Comparison of ENCODE assay signal across 19 cellular contexts in genomic region chr7:84362828-84363227, GRCh38.
DNase-seq lines count a peak whose midpoint lies in the region; ATAC-seq and TF ChIP-seq lines count a peak whose summit lies in the region.
"Had no signal": no experiment of that assay in that cellular context is flagged by ENCODE, and none has a peak within 500 bp of the region (broad histone marks: within the 10 kb centered on the region; RNA-seq: fewer than 3 reads in every experiment).

No MANE protein-coding gene starts in this region.

- peaks cover 4% of the 10 kb centered on the region for H3K36me3 Mint-ChIP-seq in mesothelial cell of epicardium
- H3K36me3 Mint-ChIP-seq in activated CD8-positive, alpha-beta T cell treated with anti-CD3 and anti-CD28 coated beads, Interleukin-2, amount 10 ng/mL, durations not matched to agents 7 days and 5 days (ENCODE audit: low read depth), result no peaks in the 10 kb centered on the region
- H3K36me3 Mint-ChIP-seq: CD4-positive, alpha-beta memory T cell had no signal

- CTCF ChIA-PET in Panc1 (lab: Charles Lee), result no interaction called here
- CTCF ChIA-PET in activated CD8-positive, alpha-beta T cell treated with anti-CD3 and anti-CD28 coated beads, Interleukin-2, amount 10 ng/mL, durations not matched to agents 7 days and 5 days (lab: Charles Lee), result no interaction called here

- H3K27me3 ChIP-seq in Panc1 (ENCODE audit: control insufficient read depth, insufficient read depth, low read length), result no peaks in the 10 kb centered on the region

- H3K36me3 ChIP-seq in Panc1 (ENCODE audit: control insufficient read depth, insufficient read depth, low read length), result no peaks in the 10 kb centered on the region

- H3K27ac Mint-ChIP-seq in mesothelial cell of epicardium, result peak overlapping the region; percentile 3
- no peak overlapping the region for H3K27ac Mint-ChIP-seq in activated CD8-positive, alpha-beta T cell treated with anti-CD3 and anti-CD28 coated beads, Interleukin-2, amount 10 ng/mL, durations not matched to agents 7 days and 5 days
- H3K27ac Mint-ChIP-seq: CD4-positive, alpha-beta memory T cell had no signal

- H3K4me1 Mint-ChIP-seq in mesothelial cell of epicardium, result peaks cover 22% of the 10 kb centered on the region
- no peaks in the 10 kb centered on the region for H3K4me1 Mint-ChIP-seq in activated CD8-positive, alpha-beta T cell treated with anti-CD3 and anti-CD28 coated beads, Interleukin-2, amount 10 ng/mL, durations not matched to agents 7 days and 5 days (ENCODE audit: low read depth)
- H3K4me1 Mint-ChIP-seq: CD4-positive, alpha-beta memory T cell had no signal

- H3K4me3 ChIP-seq in Panc1 (ENCODE audit: low read depth in 2 of 2, low read length in 2 of 2), result no peak overlapping the region
- H3K4me3 ChIP-seq: SK-N-MC had no signal

- peaks cover 9% of the 10 kb centered on the region for H3K9me3 Mint-ChIP-seq in mesothelial cell of epicardium
- H3K9me3 Mint-ChIP-seq in activated CD8-positive, alpha-beta T cell treated with anti-CD3 and anti-CD28 coated beads, Interleukin-2, amount 10 ng/mL, durations not matched to agents 7 days and 5 days (ENCODE audit: insufficient read depth), result no peaks in the 10 kb centered on the region

- TF ChIP-seq CTCF in Panc1 (IDR thresholded peaks at IDR 0.05) (no peak), mesothelial cell of epicardium (IDR thresholded peaks at IDR 0.05; ENCODE audit: unreplicated experiment) (no peak), GM10266 (IDR thresholded peaks at IDR 0.05; ENCODE audit: control insufficient read depth, insufficient read depth, low read depth, missing control alignments) (no peak)

- H3K27me3 Mint-ChIP-seq in mesothelial cell of epicardium (ENCODE audit: low read depth), result no peaks in the 10 kb centered on the region
- H3K27me3 Mint-ChIP-seq in activated CD8-positive, alpha-beta T cell treated with anti-CD3 and anti-CD28 coated beads, Interleukin-2, amount 10 ng/mL, durations not matched to agents 7 days and 5 days (ENCODE audit: low read depth), result no peaks in the 10 kb centered on the region
- H3K27me3 Mint-ChIP-seq: CD4-positive, alpha-beta memory T cell had no signal

- H3K9me3 ChIP-seq in Panc1 (ENCODE audit: control insufficient read depth, insufficient read depth, low read depth, low read length), result no peaks in the 10 kb centered on the region
- H3K9me3 ChIP-seq: Caco-2 had no signal

- DNase-seq in NCI-H69 (lab: John Stamatoyannopoulos, UW) (peak; percentile 8), Panc1 (ENCODE audit: low read depth, low spot score) (no peak), mesothelial cell of epicardium (ENCODE audit: low spot score in 2 of 2, unreplicated experiment in 2 of 2) (no peak), GM10266 (ENCODE audit: extremely low spot score) (no peak), hippocampal formation (lab: John Stamatoyannopoulos, UW) (no peak), T-helper 9 cell (no peak)
- no peak for DNase-seq in activated CD8-positive, alpha-beta T cell treated with anti-CD3 and anti-CD28 coated beads, Interleukin-2, amount 10 ng/mL, durations not matched to agents 7 days and 5 days
- DNase-seq: C1 segment of cervical spinal cord; Caco-2; CD4-positive, alpha-beta memory T cell; GOT3; HCEC 1CT; KG1; MM.1S; NCI-H2029 treated with DMSO at 0.1 percent for 48 hours; NCI-H446 treated with DMSO at 0.1 percent for 48 hours; NCI-H526; SIG-M5 had no signal

- no peak overlapping the region for H3K4me3 Mint-ChIP-seq in mesothelial cell of epicardium
- H3K4me3 Mint-ChIP-seq in activated CD8-positive, alpha-beta T cell treated with anti-CD3 and anti-CD28 coated beads, Interleukin-2, amount 10 ng/mL, durations not matched to agents 7 days and 5 days, result no peak overlapping the region
- H3K4me3 Mint-ChIP-seq: CD4-positive, alpha-beta memory T cell had no signal

- BruUV-seq in Panc1 (replicated peaks; lab: Mats Ljungman, UMichigan), result no TSS peak

- H3K4me1 ChIP-seq in Panc1 (ENCODE audit: control insufficient read depth, insufficient read depth, low read length), result peaks cover 6% of the 10 kb centered on the region; the same call in 1 of the 2 replicates

- intact Hi-C loops in Panc1 (cut with micrococcal nuclease; ENCODE audit: unreplicated experiment), result no loop called here

- in situ Hi-C loops in Panc1 (cut with HindIII; ENCODE audit: low pct_unique_long_range_greater_than_20kb, low sequenced_read_pairs), result no loop called here

- POLR2A ChIA-PET in Panc1 (lab: Charles Lee), result no interaction called here
- POLR2A ChIA-PET in activated CD8-positive, alpha-beta T cell treated with anti-CD3 and anti-CD28 coated beads, Interleukin-2, amount 10 ng/mL, durations not matched to agents 7 days and 5 days (lab: Charles Lee), result no interaction called here

- no peak for ATAC-seq in Panc1
- no peak for ATAC-seq in activated CD8-positive, alpha-beta T cell treated with anti-CD3 and anti-CD28 coated beads, Interleukin-2, amount 10 ng/mL, durations not matched to agents 7 days and 5 days

- peak overlapping the region; percentile 7; the same call in 1 of the 2 replicates for H3K27ac ChIP-seq in Panc1 (ENCODE audit: low read length)
- H3K27ac ChIP-seq: SK-N-MC had no signal
